ENCODE assay signal across 2 cellular contexts in genomic region chr14:65210827-65211192, GRCh38.
TF ChIP-seq lines count a peak whose summit lies in the region.

No MANE protein-coding gene starts in this region.

TF ChIP-seq in K562, 482 proteins besides CTCF, POLR2A, EP300 and RAD21 (continued from another document):
- TF ChIP-seq, protein P1, sequence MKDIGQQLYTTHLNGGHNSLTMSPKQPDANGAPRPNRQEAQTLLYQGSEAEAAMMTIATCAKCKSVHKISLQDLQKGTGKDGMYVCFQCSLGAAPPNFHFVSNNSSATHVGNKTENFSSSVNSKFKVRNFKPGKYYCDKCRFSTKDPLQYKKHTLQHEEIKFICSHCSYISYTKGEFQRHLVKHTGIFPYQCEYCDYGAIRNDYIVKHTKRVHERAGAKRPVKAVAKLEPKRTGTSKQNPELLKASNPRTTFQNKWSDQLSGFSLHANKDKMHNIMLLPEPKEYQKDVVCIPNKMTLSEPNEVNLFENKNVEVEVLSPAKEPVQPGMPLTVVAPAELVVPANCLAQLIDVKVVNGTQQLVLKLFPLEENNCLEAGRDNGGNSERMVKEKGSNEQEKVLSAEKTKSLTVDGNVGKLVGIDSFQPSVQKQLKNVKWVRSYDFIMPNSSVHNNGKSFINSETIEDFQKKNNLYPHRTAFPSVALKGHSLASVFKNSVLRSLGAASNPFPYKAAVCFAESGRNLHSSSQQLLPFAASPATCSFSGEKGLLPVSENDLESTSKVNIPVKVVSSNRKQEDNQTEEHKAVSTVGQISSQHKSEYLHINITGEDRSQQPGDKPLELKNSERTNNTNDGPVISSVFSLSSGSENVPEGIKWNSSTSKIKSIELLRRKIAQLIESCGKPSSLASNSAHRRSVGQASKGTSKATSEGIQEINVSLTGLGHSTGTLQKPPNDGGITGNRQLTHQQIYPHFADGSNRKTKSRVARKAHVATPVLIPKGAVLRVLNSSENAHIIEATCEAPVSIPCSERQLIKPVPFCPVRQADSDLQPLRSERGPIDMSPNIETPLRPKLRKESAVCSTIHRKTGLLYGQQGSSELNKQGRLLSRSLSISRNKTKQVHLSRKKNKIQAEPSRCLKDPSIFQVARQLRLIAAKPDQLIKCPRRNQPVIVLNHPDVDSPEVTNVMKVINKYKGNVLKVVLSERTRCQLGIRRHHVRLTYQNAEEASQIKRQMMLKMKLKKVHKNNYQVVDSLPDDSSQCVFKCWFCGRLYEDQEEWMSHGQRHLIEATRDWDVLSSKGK (CRISPR knock-in tag; IDR thresholded peaks at IDR 0.05): no peak
- peak; percentile 87 for TF ChIP-seq MAFG (tag; conservative IDR thresholded peaks at IDR 0.05)
- TF ChIP-seq ZNF316 (IDR thresholded peaks at IDR 0.05): peak; percentile 96
- no peak for TF ChIP-seq CTBP1 (IDR thresholded peaks at IDR 0.05; ENCODE audit: borderline replicate concordance)
- TF ChIP-seq NFE2 (IDR thresholded peaks at IDR 0.05; ENCODE audit: low read depth): peak; percentile 35; the same call in 1 of the 2 replicates

TF ChIP-seq in HEK293T, 16 proteins besides CTCF, POLR2A, EP300 and RAD21 (continued from another document):
- TF ChIP-seq SP1 (IDR thresholded peaks at IDR 0.05) (no peak), SUZ12 (IDR thresholded peaks at IDR 0.05) (no peak), FOXM1 (IDR thresholded peaks at IDR 0.05; ENCODE audit: borderline replicate concordance) (no peak), LEF1 (IDR thresholded peaks at IDR 0.05; ENCODE audit: borderline replicate concordance) (no peak), TARDBP (IDR thresholded peaks at IDR 0.05) (no peak), HDGF (IDR thresholded peaks at IDR 0.05; ENCODE audit: borderline replicate concordance) (no peak), ELF4 (IDR thresholded peaks at IDR 0.05) (no peak), CTBP1 (IDR thresholded peaks at IDR 0.05; ENCODE audit: borderline replicate concordance) (no peak)
